26 cellular contexts compared by ENCODE assay signal in genomic region chr10:119359025-119359424, GRCh38.
"Had no signal": no experiment of that assay in that cellular context is flagged by ENCODE, and none has a peak within 500 bp of the region (broad histone marks: within the 10 kb centered on the region; RNA-seq: fewer than 3 reads in every experiment).

No MANE protein-coding gene starts in this region.

- H3K4me3 Mint-ChIP-seq: activated CD4-positive, alpha-beta T cell treated with anti-CD3 and anti-CD28 coated beads, Interleukin-2, amount 10 ng/mL, durations not matched to agents 7 days and 5 days; activated CD8-positive, alpha-beta T cell treated with anti-CD3 and anti-CD28 coated beads, Interleukin-2, amount 10 ng/mL, durations not matched to agents 7 days and 5 days; activated naive CD4-positive, alpha-beta T cell treated with anti-CD3 and anti-CD28 coated beads, Interleukin-2, amount 50 U/mL, for 24 hours; activated naive CD8-positive, alpha-beta T cell treated with anti-CD3 and anti-CD28 coated beads, Interleukin-2, amount 10 ng/mL, durations not matched to agents 7 days and 5 days; activated T-cell treated with anti-CD3 and anti-CD28 coated beads, Interleukin-2, amount 50 U/mL, for 24 hours had no signal

- H3K27me3 Mint-ChIP-seq: activated CD4-positive, alpha-beta T cell treated with anti-CD3 and anti-CD28 coated beads, Interleukin-2, amount 10 ng/mL, durations not matched to agents 7 days and 5 days; activated naive CD4-positive, alpha-beta T cell treated with anti-CD3 and anti-CD28 coated beads, Interleukin-2, amount 50 U/mL, for 24 hours; activated naive CD8-positive, alpha-beta T cell treated with anti-CD3 and anti-CD28 coated beads, Interleukin-2, amount 10 ng/mL, durations not matched to agents 7 days and 5 days; activated T-cell treated with anti-CD3 and anti-CD28 coated beads, Interleukin-2, amount 50 U/mL, for 24 hours had no signal

- ATAC-seq: activated CD8-positive, alpha-beta T cell treated with anti-CD3 and anti-CD28 coated beads, Interleukin-2, amount 10 ng/mL, durations not matched to agents 7 days and 5 days; Panc1 had no signal

- H3K27ac ChIP-seq: SJCRH30, SK-N-MC, WERI-Rb-1 had no signal

- DNase-seq: activated CD4-positive, alpha-beta T cell treated with anti-CD3 and anti-CD28 coated beads, Interleukin-2, amount 10 ng/mL, durations not matched to agents 7 days and 5 days; activated CD4-positive, alpha-beta T cell treated with anti-CD3 and anti-CD28 coated beads, Interleukin-2, amount 50 U/mL, for 48 hours; activated CD8-positive, alpha-beta T cell treated with anti-CD3 and anti-CD28 coated beads, Interleukin-2, amount 10 ng/mL, durations not matched to agents 7 days and 5 days; activated gamma-delta T cell; activated naive CD4-positive, alpha-beta T cell treated with Interleukin-2 at 50 U/mL for 16 hours; activated naive CD8-positive, alpha-beta T cell treated with anti-CD3 and anti-CD28 coated beads, Interleukin-2, amount 10 ng/mL, durations not matched to agents 7 days and 5 days; activated T-cell treated with anti-CD3 and anti-CD28 coated beads, Interleukin-2, amount 50 U/mL, for 24 hours; amygdala; Karpas-422; KBM-7; NCI-H1048; NCI-H1105 treated with DMSO at 0.1 percent for 48 hours; NCI-H1436; NCI-H1694; NCI-H2029; NCI-H345; NCI-H524 treated with DMSO at 0.1 percent for 48 hours; SHP77; SJCRH30; T1000; WERI-Rb-1 had no signal

- H3K36me3 ChIP-seq: ascending aorta, SJCRH30, WERI-Rb-1 had no signal

- H3K27me3 ChIP-seq: ascending aorta, SJCRH30 had no signal

- H3K4me3 ChIP-seq: ascending aorta, SJCRH30, SK-N-MC had no signal

- H3K27ac Mint-ChIP-seq: activated CD8-positive, alpha-beta T cell treated with anti-CD3 and anti-CD28 coated beads, Interleukin-2, amount 10 ng/mL, durations not matched to agents 7 days and 5 days; activated naive CD4-positive, alpha-beta T cell treated with anti-CD3 and anti-CD28 coated beads, Interleukin-2, amount 50 U/mL, for 24 hours; activated naive CD8-positive, alpha-beta T cell treated with anti-CD3 and anti-CD28 coated beads, Interleukin-2, amount 10 ng/mL, durations not matched to agents 7 days and 5 days; activated T-cell treated with anti-CD3 and anti-CD28 coated beads, Interleukin-2, amount 50 U/mL, for 24 hours; activated T-helper 2 cell treated with anti-CD3 and anti-CD28 coated beads, Interferon-gamma antibody, Interleukin-2, Interleukin-4, amounts not matched to agents 10 μg/mL and 5 μg/mL and 100 μg/mL, durations not matched to agents 14 hours and 24 hours and 36 hours had no signal
